In the genomic region with DNA sequence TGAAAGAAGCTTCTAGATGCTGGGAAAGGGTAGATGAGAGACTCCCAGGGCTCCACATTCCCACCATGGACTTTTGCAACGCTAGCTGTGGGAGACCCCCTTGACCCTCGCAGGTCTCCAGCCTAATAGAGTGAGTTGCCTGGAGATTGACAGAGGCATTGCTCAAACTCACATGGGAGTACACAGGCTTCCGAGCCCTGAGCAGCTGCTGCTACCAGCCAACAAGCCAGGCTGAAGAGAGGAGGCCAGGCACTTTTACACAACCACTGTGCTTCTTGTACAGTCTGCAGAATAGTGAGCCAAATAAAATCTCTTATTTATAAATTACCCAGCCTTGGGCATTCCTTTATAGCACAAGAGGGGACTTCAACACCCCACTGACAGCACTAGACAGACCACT, we compare ENCODE assay signal across 1 cellular context.
TF ChIP-seq lines count a peak whose summit lies in the region.

No MANE protein-coding gene starts in this region.

TF ChIP-seq in IMR-90, 13 proteins besides CTCF, POLR2A, EP300 and RAD21 (continued from another document):
- TF ChIP-seq NFE2L2 (IDR thresholded peaks at IDR 0.05; ENCODE audit: low read depth, low read length) (no peak), FOS (IDR thresholded peaks at IDR 0.05; ENCODE audit: low read depth, low read length) (no peak), RCOR1 (IDR thresholded peaks at IDR 0.05; ENCODE audit: insufficient replicate concordance, low read length) (no peak), USF2 (IDR thresholded peaks at IDR 0.05; ENCODE audit: low read depth, low read length) (no peak), CHD1 (IDR thresholded peaks at IDR 0.05; ENCODE audit: low read depth, low read length) (no peak), MAFK (IDR thresholded peaks at IDR 0.05; ENCODE audit: low read depth, low read length) (no peak)
- TF ChIP-seq, protein P1, sequence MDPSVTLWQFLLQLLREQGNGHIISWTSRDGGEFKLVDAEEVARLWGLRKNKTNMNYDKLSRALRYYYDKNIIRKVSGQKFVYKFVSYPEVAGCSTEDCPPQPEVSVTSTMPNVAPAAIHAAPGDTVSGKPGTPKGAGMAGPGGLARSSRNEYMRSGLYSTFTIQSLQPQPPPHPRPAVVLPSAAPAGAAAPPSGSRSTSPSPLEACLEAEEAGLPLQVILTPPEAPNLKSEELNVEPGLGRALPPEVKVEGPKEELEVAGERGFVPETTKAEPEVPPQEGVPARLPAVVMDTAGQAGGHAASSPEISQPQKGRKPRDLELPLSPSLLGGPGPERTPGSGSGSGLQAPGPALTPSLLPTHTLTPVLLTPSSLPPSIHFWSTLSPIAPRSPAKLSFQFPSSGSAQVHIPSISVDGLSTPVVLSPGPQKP (IDR thresholded peaks at IDR 0.05; ENCODE audit: borderline replicate concordance, low read depth, low read length), result no peak
